Comparison of ENCODE assay signal across 27 cellular contexts in the genomic region with DNA sequence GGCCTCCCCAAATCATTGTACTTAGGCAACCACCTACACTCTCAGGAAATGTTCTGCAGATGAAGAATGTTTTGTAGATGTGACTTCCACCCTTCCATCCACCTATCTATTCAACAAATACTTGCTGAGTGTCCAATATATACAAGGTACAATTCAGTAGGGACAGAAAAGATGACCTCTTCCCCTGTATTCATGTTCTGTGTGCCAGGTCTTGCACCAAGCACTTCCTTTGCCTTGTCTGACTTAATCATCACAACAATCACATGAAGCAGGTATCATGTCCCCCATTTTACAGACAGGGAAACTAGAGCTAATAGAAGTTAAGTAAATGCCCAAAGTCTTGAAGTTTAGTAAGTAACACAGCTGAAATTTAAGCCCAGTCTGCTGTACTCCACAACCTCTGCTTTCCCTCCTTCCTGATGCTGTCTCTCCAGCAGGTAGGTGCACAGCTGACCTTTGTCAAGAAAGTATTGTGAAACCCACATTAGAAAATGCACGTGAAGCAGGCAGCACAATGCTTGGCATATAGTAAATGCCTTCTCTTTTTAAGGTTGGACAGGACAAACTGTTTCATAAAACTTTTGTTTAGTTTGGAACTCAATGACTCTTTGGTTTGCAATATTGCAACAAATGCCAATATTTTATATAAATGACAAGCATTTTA.
"Had no signal": no experiment of that assay in that cellular context is flagged by ENCODE, and none has a peak within 500 bp of the region (broad histone marks: within the 10 kb centered on the region; RNA-seq: fewer than 3 reads in every experiment).

No MANE protein-coding gene starts in this region.

- H3K36me3 Mint-ChIP-seq: naive thymus-derived CD8-positive, alpha-beta T cell; stimulated activated memory B cell treated with anti-CD40 and anti-IgM and Interleukin-4, amounts not matched to agents 10 μg/mL and 1 μg/mL and 100 μg/mL, for 72 hours had no signal

- H3K4me3 Mint-ChIP-seq: immature natural killer cell; naive thymus-derived CD8-positive, alpha-beta T cell; nephron; neural crest cell; stimulated activated memory B cell treated with anti-CD40 and anti-IgM and Interleukin-4, amounts not matched to agents 10 μg/mL and 1 μg/mL and 100 μg/mL, for 72 hours; stimulated activated naive CD8-positive, alpha-beta T cell treated with anti-CD3 and anti-CD28 coated beads, Interleukin-15, amount 100 ng/mL, for 72 hours had no signal

- H3K9me3 Mint-ChIP-seq: nephron; neural crest cell; stimulated activated memory B cell treated with anti-CD40 and anti-IgM and Interleukin-4, amounts not matched to agents 10 μg/mL and 1 μg/mL and 100 μg/mL, for 72 hours; stimulated activated naive CD8-positive, alpha-beta T cell treated with anti-CD3 and anti-CD28 coated beads, Interleukin-15, amount 100 ng/mL, for 72 hours had no signal

- H3K4me1 ChIP-seq: left ventricle myocardium inferior, pancreas, right atrium auricular region, right lobe of liver, testis, transverse colon, upper lobe of left lung, vagina had no signal

- H3K27ac ChIP-seq: pancreas, right atrium auricular region, right lobe of liver, testis, transverse colon, upper lobe of left lung, vagina had no signal

- DNase-seq: hypothalamus; immature natural killer cell; kidney; left colon; left ventricle myocardium inferior; mesenchymal stem cell; naive thymus-derived CD8-positive, alpha-beta T cell; nucleus accumbens; pancreas; right lobe of liver; stimulated activated CD4-positive, alpha-beta T cell treated with anti-CD3 and anti-CD28 coated beads, Interleukin-1b, Interleukin-23, amount 100 ng/mL, for 48 hours; stimulated activated CD4-positive, alpha-beta T cell treated with anti-CD3 and anti-CD28 coated beads, Interleukin-2, amount 100 ng/mL, for 48 hours; stimulated activated CD4-positive, alpha-beta T cell treated with anti-CD3 and anti-CD28 coated beads, Interleukin-4, amount 100 ng/mL, for 4 hours; stimulated activated CD8-positive, alpha-beta memory T cell treated with anti-CD3 and anti-CD28 coated beads, Interleukin-4, amount 100 ng/mL, for 48 hours; stimulated activated naive CD4-positive, alpha-beta T cell treated with Interleukin-2 at 50 U/mL for 16 hours; stimulated activated naive CD8-positive, alpha-beta T cell treated with anti-CD3 and anti-CD28 coated beads, Interleukin-15, amount 100 ng/mL, for 72 hours; testis; thyroid gland; transverse colon; upper lobe of left lung had no signal

- H3K4me1 Mint-ChIP-seq: immature natural killer cell; neural crest cell; stimulated activated memory B cell treated with anti-CD40 and anti-IgM and Interleukin-4, amounts not matched to agents 10 μg/mL and 1 μg/mL and 100 μg/mL, for 72 hours; stimulated activated naive CD8-positive, alpha-beta T cell treated with anti-CD3 and anti-CD28 coated beads, Interleukin-15, amount 100 ng/mL, for 72 hours had no signal

- H3K27me3 Mint-ChIP-seq: naive thymus-derived CD8-positive, alpha-beta T cell; stimulated activated memory B cell treated with anti-CD40 and anti-IgM and Interleukin-4, amounts not matched to agents 10 μg/mL and 1 μg/mL and 100 μg/mL, for 72 hours; stimulated activated naive CD8-positive, alpha-beta T cell treated with anti-CD3 and anti-CD28 coated beads, Interleukin-15, amount 100 ng/mL, for 72 hours had no signal

- H3K36me3 ChIP-seq: left ventricle myocardium inferior, pancreas, right atrium auricular region, right lobe of liver, thyroid gland, transverse colon, upper lobe of left lung, vagina had no signal

- H3K4me3 ChIP-seq: left ventricle myocardium inferior, lung, pancreas, right atrium auricular region, right lobe of liver, smooth muscle cell, testis, thyroid gland, transverse colon, upper lobe of left lung, vagina had no signal

- H3K27me3 ChIP-seq: pancreas, right atrium auricular region, right lobe of liver, testis, thyroid gland, transverse colon, upper lobe of left lung, vagina had no signal

- H3K27ac Mint-ChIP-seq: immature natural killer cell; naive thymus-derived CD8-positive, alpha-beta T cell; nephron; stimulated activated memory B cell treated with anti-CD40 and anti-IgM and Interleukin-4, amounts not matched to agents 10 μg/mL and 1 μg/mL and 100 μg/mL, for 72 hours had no signal

- H3K9me3 ChIP-seq: left ventricle myocardium inferior, pancreas, right atrium auricular region, right lobe of liver, testis, thyroid gland, transverse colon, upper lobe of left lung, vagina had no signal
